29 cellular contexts compared by ENCODE assay signal in genomic region chr1:230684998-230685397, GRCh38. TPM values are rescaled to one million over a fixed set of nuclear protein-coding genes. Genes with fewer than 3 reads are reported as not detected.
"Had no signal": no experiment of that assay in that cellular context is flagged by ENCODE, and none has a peak within 500 bp of the region (broad histone marks: within the 10 kb centered on the region; RNA-seq: fewer than 3 reads in every experiment).

No MANE protein-coding gene starts in this region.

- H3K27ac Mint-ChIP-seq: activated CD4-positive, alpha-beta memory T cell treated with anti-CD3 and anti-CD28 coated beads, Interleukin-2, amount 10 ng/mL, durations not matched to agents 7 days and 5 days; activated naive CD8-positive, alpha-beta T cell; activated T-cell treated with anti-CD3 and anti-CD28 coated beads, Interleukin-2, amount 50 U/mL, for 24 hours; activated T-cell treated with anti-CD3 and anti-CD28 coated beads, Interleukin-2, amount 50 U/mL, for 72 hours had no signal

- H3K27me3 Mint-ChIP-seq: activated CD4-positive, alpha-beta memory T cell treated with anti-CD3 and anti-CD28 coated beads, Interleukin-2, amount 10 ng/mL, durations not matched to agents 7 days and 5 days; activated CD4-positive, alpha-beta T cell treated with anti-CD3 and anti-CD28 coated beads, Interleukin-2, amount 10 ng/mL, durations not matched to agents 7 days and 5 days; activated naive CD8-positive, alpha-beta T cell; activated T-cell treated with anti-CD3 and anti-CD28 coated beads, Interleukin-2, amount 50 U/mL, for 24 hours had no signal

- ATAC-seq: activated T-cell treated with anti-CD3 and anti-CD28 coated beads, Interleukin-2, amount 50 U/mL, for 72 hours; body of pancreas had no signal

- DNase-seq: activated CD4-positive, alpha-beta memory T cell treated with anti-CD3 and anti-CD28 coated beads, Interleukin-2, amount 10 ng/mL, durations not matched to agents 7 days and 5 days; activated CD4-positive, alpha-beta T cell treated with anti-CD3 and anti-CD28 coated beads for 4 hours; activated CD4-positive, alpha-beta T cell treated with anti-CD3 and anti-CD28 coated beads, Interleukin-2, amount 10 ng/mL, durations not matched to agents 7 days and 5 days; activated CD4-positive, alpha-beta T cell treated with anti-CD3 and anti-CD28 coated beads, Interleukin-2, amount 50 U/mL, for 4 hours; activated CD4-positive, CD25-positive, alpha-beta regulatory T cell; activated CD4-positive, CD25-positive, alpha-beta regulatory T cell treated with anti-CD3 and anti-CD28 coated beads, Interleukin-2, amount 50 U/mL, for 72 hours; activated CD8-positive, alpha-beta memory T cell treated with anti-CD3 and anti-CD28 coated beads, Interleukin-2, amount 50 U/mL, for 48 hours; activated gamma-delta T cell; activated naive CD4-positive, alpha-beta T cell treated with anti-CD3 and anti-CD28 coated beads, Interleukin-2, amount 50 U/mL, for 16 hours; activated naive CD4-positive, alpha-beta T cell treated with Interleukin-2 at 50 U/mL for 16 hours; activated T-cell treated with anti-CD3 and anti-CD28 coated beads for 4 hours; activated T-cell treated with anti-CD3 and anti-CD28 coated beads, Interleukin-2, amount 50 U/mL, for 24 hours; activated T-cell treated with anti-CD3 and anti-CD28 coated beads, Interleukin-2, amount 50 U/mL, for 72 hours; amniotic stem cell; aorta; body of pancreas; caudate nucleus; cortex of kidney; dermis blood vessel endothelial cell; effector CD8-positive, alpha-beta T cell; esophagus squamous epithelium; head of caudate nucleus; T-helper 2 cell had no signal

- H3K9me3 ChIP-seq: body of pancreas, esophagus squamous epithelium had no signal

- FAIRE-seq: colon, endothelial cell of umbilical vein, frontal cortex had no signal

- H3K4me3 ChIP-seq: body of pancreas, esophagus squamous epithelium had no signal

- H3K9me3 Mint-ChIP-seq: activated CD4-positive, alpha-beta memory T cell treated with anti-CD3 and anti-CD28 coated beads, Interleukin-2, amount 10 ng/mL, durations not matched to agents 7 days and 5 days; activated CD4-positive, alpha-beta T cell treated with anti-CD3 and anti-CD28 coated beads, Interleukin-2, amount 10 ng/mL, durations not matched to agents 7 days and 5 days; activated T-cell treated with anti-CD3 and anti-CD28 coated beads, Interleukin-2, amount 50 U/mL, for 24 hours; activated T-cell treated with anti-CD3 and anti-CD28 coated beads, Interleukin-2, amount 50 U/mL, for 72 hours had no signal

- H3K27me3 ChIP-seq: body of pancreas, esophagus squamous epithelium had no signal

- H3K4me3 Mint-ChIP-seq: activated CD4-positive, alpha-beta memory T cell treated with anti-CD3 and anti-CD28 coated beads, Interleukin-2, amount 10 ng/mL, durations not matched to agents 7 days and 5 days; activated CD4-positive, alpha-beta T cell treated with anti-CD3 and anti-CD28 coated beads, Interleukin-2, amount 10 ng/mL, durations not matched to agents 7 days and 5 days; activated naive CD8-positive, alpha-beta T cell; activated T-cell treated with anti-CD3 and anti-CD28 coated beads, Interleukin-2, amount 50 U/mL, for 24 hours; activated T-cell treated with anti-CD3 and anti-CD28 coated beads, Interleukin-2, amount 50 U/mL, for 72 hours had no signal

- H3K27ac ChIP-seq: body of pancreas, esophagus squamous epithelium had no signal

RNA-seq across cellular contexts. Expression of gene AGT, which starts 28.9 kb away (rescaled TPM):
- total RNA-seq: activated CD4-positive, alpha-beta memory T cell treated with anti-CD3 and anti-CD28 coated beads, Interleukin-2, amount 10 ng/mL, durations not matched to agents 7 days and 5 days; activated CD4-positive, alpha-beta T cell treated with anti-CD3 and anti-CD28 coated beads, Interleukin-2, amount 10 ng/mL, durations not matched to agents 7 days and 5 days; activated T-cell treated with anti-CD3 and anti-CD28 coated beads, Interleukin-2, amount 50 U/mL, for 72 hours; endothelial cell of umbilical vein; fibroblast of villous mesenchyme; T-helper 1 cell treated with Interleukin-12 subunit alpha and Interleukin-12 subunit beta and Interleukin-4 antibody, amounts not matched to agents 30 ng/mL and 1 ng/mL, for 36 hours had no signal
- polyA plus RNA-seq: endothelial cell of umbilical vein had no signal
